ENCODE assay signal across 17 cellular contexts in the genomic region with DNA sequence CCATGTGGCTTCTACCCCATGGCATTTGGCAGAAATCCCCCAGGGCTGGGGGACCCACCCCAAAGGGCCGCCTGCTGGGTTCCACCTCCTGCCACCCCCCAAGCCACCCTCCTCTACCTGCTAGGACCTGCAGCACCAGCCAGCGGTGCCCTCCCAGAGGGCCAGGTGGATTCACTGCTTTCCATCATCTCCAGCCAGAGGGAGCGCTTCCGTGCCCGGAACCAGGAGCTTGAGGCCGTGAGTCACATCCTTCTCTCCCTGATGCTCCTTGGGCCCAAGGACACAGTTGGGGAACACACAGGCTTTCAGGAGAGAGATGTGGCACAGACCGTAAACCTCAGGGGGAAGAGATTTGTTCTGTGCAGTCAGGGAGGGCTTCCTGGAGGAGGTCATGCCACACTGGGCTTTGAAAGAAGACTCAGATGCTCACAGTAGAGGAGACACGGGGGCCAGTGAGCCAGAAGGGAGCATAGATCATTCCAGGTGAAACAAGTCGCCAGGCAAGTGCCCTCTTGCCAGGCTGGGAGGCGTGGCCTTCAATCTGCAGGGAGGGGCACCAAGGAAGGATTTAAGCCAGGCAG. TPM values are rescaled to one million over a fixed set of nuclear protein-coding genes. Genes with fewer than 3 reads are reported as not detected.
DNase-seq lines count a peak whose midpoint lies in the region; ATAC-seq, FAIRE-seq and TF ChIP-seq lines count a peak whose summit lies in the region.
"Had no signal": no experiment of that assay in that cellular context is flagged by ENCODE, and none has a peak within 500 bp of the region (broad histone marks: within the 10 kb centered on the region; RNA-seq: fewer than 3 reads in every experiment).

No MANE protein-coding gene starts in this region.

- H3K36me3 ChIP-seq in left ventricle myocardium inferior (peaks cover 3% of the 10 kb centered on the region), H1 (ENCODE audit: control insufficient read depth in 2 of 4, insufficient read depth in 4 of 4, low read length in 3 of 4) (no peaks in the 10 kb centered on the region)

- POLR2A ChIA-PET in RWPE1 (lab: Yijun Ruan, JAX; ENCODE audit: low non-redundant PET) (no interaction called here), H1 (lab: Charles Lee; ENCODE audit: partially characterized antibody) (no interaction called here)

- H2BK15ac ChIP-seq in H1 (ENCODE audit: low read length): no peak overlapping the region

- H4K91ac ChIP-seq in H1 (replicated peaks; ENCODE audit: insufficient read length, low read length): no peak overlapping the region

- H3K56ac ChIP-seq in H1 (replicated peaks; ENCODE audit: insufficient read length, low read depth, low read length): no peak overlapping the region

- no peak overlapping the region for H3K4ac ChIP-seq in H1 (replicated peaks; ENCODE audit: insufficient read length, low read depth, low read length)

- no peaks in the 10 kb centered on the region for H3K79me2 ChIP-seq in H1 (ENCODE audit: control insufficient read depth in 1 of 2, insufficient read depth in 2 of 2, low read length in 2 of 2)

- H2BK120ac ChIP-seq in H1 (replicated peaks; ENCODE audit: low read depth, low read length): no peak overlapping the region

- no peak for TF ChIP-seq POLR2A in H1 (IDR thresholded peaks at IDR 0.05; ENCODE audit: control extremely low read depth in 1 of 2, low read depth in 2 of 2, low read length in 2 of 2)

- 93% methylated on average over 10 of the region's 10 CpGs; no CpG with 5 or more reads in 1 of the 2 experiments for WGBS in H1 (ENCODE audit: extremely low coverage in 1 of 2, insufficient coverage in 1 of 2, insufficient read length in 1 of 2, insufficient replicate concordance in 2 of 2, low coverage in 1 of 2, low lambda C conversion rate in 2 of 2, missing lambda C conversion rate in 1 of 2), 2 experiments

- H4K5ac ChIP-seq in H1 (ENCODE audit: insufficient read length, low read depth, low read length): no peak overlapping the region

- TF ChIP-seq EP300 in H1 (IDR thresholded peaks at IDR 0.05; ENCODE audit: borderline replicate concordance in 1 of 2, low read depth in 2 of 2, low read length in 2 of 2): no peak

- H2BK5ac ChIP-seq in H1 (ENCODE audit: low read depth, low read length): no peak overlapping the region; the same call in 1 of the 2 replicates

- no peaks in the 10 kb centered on the region for H3K79me1 ChIP-seq in H1 (ENCODE audit: low read depth, low read length)

- intact Hi-C loops in Right ventricle myocardium inferior (cut with DNase I) (no loop called here), left ventricle myocardium inferior (cut with micrococcal nuclease) (loop anchor here (10.0 kb wide), 1 partner anchor 590 kb away; no protein-coding TSS in a partner anchor)

- H3K27me3 ChIP-seq in left ventricle myocardium inferior (ENCODE audit: low read depth): no peaks in the 10 kb centered on the region
- no peaks in the 10 kb centered on the region for H3K27me3 ChIP-seq in H1 (replicated peaks in 1 of 4; ENCODE audit: control insufficient read depth in 3 of 4, extremely low read depth in 1 of 4, insufficient read depth in 3 of 4, low read length in 3 of 4)
- H3K27me3 ChIP-seq: BLaER1 treated with 17β-estradiol and CSF1 and Interleukin-3, amounts not matched to agents 10 nM and 100 nM had no signal

- ATAC-seq in Right ventricle myocardium inferior (no peak), HG02938 (IDR thresholded peaks at IDR 0.05; ENCODE audit: unreplicated experiment) (no peak)
- ATAC-seq in stimulated activated naive CD8-positive, alpha-beta T cell treated with anti-CD3 and anti-CD28 coated beads, Interleukin-15, Interleukin-2, amounts not matched to agents 100 U/mL and 50 U/mL, for 24 hours: no peak
- ATAC-seq: GM12878, GM23338 had no signal

- no peak overlapping the region for H3K27ac ChIP-seq in left ventricle myocardium inferior (replicated peaks)
- peak overlapping the region; percentile 79 for H3K27ac ChIP-seq in RWPE1
- H3K27ac ChIP-seq in H1 (ENCODE audit: low read depth, low read length): no peak overlapping the region
- H3K27ac ChIP-seq: BLaER1 treated with 17β-estradiol and CSF1 and Interleukin-3, amounts not matched to agents 10 nM and 100 nM had no signal

- H2BK12ac ChIP-seq in H1 (ENCODE audit: low read depth, low read length): no peak overlapping the region

- no peak for FAIRE-seq in H1 (lab: Jason Lieb, UNC)
- no peak for FAIRE-seq in GM19239 (lab: Jason Lieb, UNC)
- FAIRE-seq: GM12878, GM18507, HTR-8/SVneo had no signal

- no peak for TF ChIP-seq CTCF in left ventricle myocardium inferior (IDR thresholded peaks at IDR 0.05; ENCODE audit: borderline replicate concordance)
- no peak for TF ChIP-seq CTCF in RWPE1 (conservative IDR thresholded peaks at IDR 0.05; ENCODE audit: low read depth)
- no peak for TF ChIP-seq CTCF in H1 (IDR thresholded peaks at IDR 0.05; ENCODE audit: control extremely low read depth in 1 of 3, insufficient read depth in 1 of 3, low read depth in 1 of 3, low read length in 3 of 3)

- peak overlapping the region; percentile 14; the same call in 1 of the 2 replicates for H4K8ac ChIP-seq in H1 (ENCODE audit: extremely low read depth, insufficient read depth, low read length)

- no peak overlapping the region for H2AK5ac ChIP-seq in H1 (ENCODE audit: low read depth, low read length)

- H3K23ac ChIP-seq in H1 (ENCODE audit: insufficient read length): no peak overlapping the region

- TF ChIP-seq RAD21 in H1 (IDR thresholded peaks at IDR 0.05 in 1 of 2, conservative IDR thresholded peaks at IDR 0.05 in 1 of 2; ENCODE audit: low read depth in 2 of 2, low read length in 2 of 2): no peak

- no peak overlapping the region for H2AFZ ChIP-seq in H1 (ENCODE audit: low read length)
- H2AFZ ChIP-seq: GM23338 had no signal

- no peaks in the 10 kb centered on the region for H3K9me3 ChIP-seq in left ventricle myocardium inferior (replicated peaks)
- H3K9me3 ChIP-seq in H1 (ENCODE audit: insufficient read depth in 2 of 2, low read depth in 1 of 2, low read length in 1 of 2): no peaks in the 10 kb centered on the region
- H3K9me3 ChIP-seq: BLaER1 treated with 17β-estradiol and CSF1 and Interleukin-3, amounts not matched to agents 10 nM and 100 nM had no signal

- no peak overlapping the region for H3K14ac ChIP-seq in H1 (ENCODE audit: insufficient read length)

- H3K4me1 ChIP-seq in left ventricle myocardium inferior (no peaks in the 10 kb centered on the region), H1 (replicated peaks in 1 of 4; ENCODE audit: control insufficient read depth in 3 of 4, insufficient read depth in 4 of 4, low read length in 3 of 4) (peaks cover 0 to 8% (median 3%) of the 10 kb centered on the region in 4 experiments; a peak in 4 of 7 replicates)

- no peaks in the 10 kb centered on the region for H4K20me1 ChIP-seq in H1 (replicated peaks in 1 of 2; ENCODE audit: control insufficient read depth in 1 of 2, insufficient read depth in 2 of 2, low read length in 2 of 2)

- no peak overlapping the region for H3K4me2 ChIP-seq in H1 (ENCODE audit: insufficient read depth in 1 of 2, low read depth in 2 of 2, low read length in 2 of 2)
- H3K4me2 ChIP-seq: BLaER1 treated with 17β-estradiol and CSF1 and Interleukin-3, amounts not matched to agents 10 nM and 100 nM; GM23338 had no signal

- peak; percentile 37 for DNase-seq in Right ventricle myocardium inferior (ENCODE audit: missing footprints)
- DNase-seq in left ventricle myocardium inferior: no peak
- peak; percentile 34 for DNase-seq in RWPE1 (ENCODE audit: low spot score)
- no peak for DNase-seq in H1 (ENCODE audit: low read depth in 1 of 2, low spot score in 2 of 2)
- DNase-seq in stimulated activated naive CD8-positive, alpha-beta T cell treated with anti-CD3 and anti-CD28 coated beads, Interleukin-15, Interleukin-2, amounts not matched to agents 100 U/mL and 50 U/mL, for 24 hours: no peak
- DNase-seq in GM19239 (ENCODE audit: insufficient read length, low spot score): no peak
- DNase-seq: 8988T; ACHN; CD4-positive, CD25-positive, alpha-beta regulatory T cell; DMS53; H9 had no signal

- no peak overlapping the region for H3K4me3 ChIP-seq in left ventricle myocardium inferior
- H3K4me3 ChIP-seq in H1 (ENCODE audit: extremely low read depth in 1 of 4, insufficient read depth in 2 of 4, low read depth in 3 of 4, low read length in 4 of 4): no peak overlapping the region
- H3K4me3 ChIP-seq: BLaER1 treated with 17β-estradiol and CSF1 and Interleukin-3, amounts not matched to agents 10 nM and 100 nM; GM12878; GM23338 had no signal

- H3K23me2 ChIP-seq in H1 (ENCODE audit: low read depth, low read length): no peaks in the 10 kb centered on the region

- H3K9ac ChIP-seq in H1 (replicated peaks in 1 of 4; ENCODE audit: extremely low read depth in 1 of 4, low read depth in 3 of 4, low read length in 3 of 4): no peak overlapping the region

- CTCF ChIA-PET in RWPE1 (lab: Yijun Ruan, JAX) (interaction anchor here (0.5 to 0.7 kb wide), 2 partner anchors 12 to 120 kb away, joined by 3 to 4 read pairs; no protein-coding TSS in a partner anchor), H1 (lab: Charles Lee; ENCODE audit: partially characterized antibody) (interaction anchor here (0.6 to 1.5 kb wide), 4 partner anchors 29 to 732 kb away, joined by 3 read pairs; no protein-coding TSS in a partner anchor)

- no peak overlapping the region for H2BK20ac ChIP-seq in H1 (ENCODE audit: low read length)

- no peak overlapping the region for H3K18ac ChIP-seq in H1 (ENCODE audit: extremely low read depth, low read length)

TF ChIP-seq in H1, 55 proteins besides CTCF, POLR2A, EP300 and RAD21 (continues in another document):
- TF ChIP-seq NANOG (IDR thresholded peaks at IDR 0.05; ENCODE audit: insufficient read depth, low read depth, low read length, poor library complexity, severe bottlenecking): no peak
- no peak for TF ChIP-seq TAF7 (optimal IDR thresholded peaks at IDR 0.05; ENCODE audit: borderline replicate concordance, low read depth, low read length)

RNA-seq across cellular contexts. Expression of gene SH2B2, which starts 11.5 kb away (rescaled TPM):
- 1.2 TPM for total RNA-seq in Right ventricle myocardium inferior
- 1.0 TPM for total RNA-seq in left ventricle myocardium inferior
- 17.5 and 18.7 TPM in 2 replicates for total RNA-seq in H1 (2021; fragmentation: NEBNext Ultra II Directional; extraction: Animal tissue kit (Norgen Biotek cat#: 25700))
- polyA plus RNA-seq in H1 (2011; rRNA removed): 11.5 and 21.0 TPM in 2 replicates
- 11.9 TPM for polyA plus RNA-seq in H1 (2011; cell fraction: cytosol; rRNA removed)
- polyA plus RNA-seq in H1 (2011; cell fraction: nucleus; rRNA removed): 13.6 TPM
- 4.5 to 12.5 TPM (median 10.7 TPM) in 4 replicates for polyA plus RNA-seq in H1 (2012, experiment 1 of 2)
- polyA plus RNA-seq in H1 (2012, experiment 2 of 2): 6.4 TPM
- 6.5 TPM for polyA plus RNA-seq in H1 (2013, experiment 1 of 2)
- polyA plus RNA-seq in H1 (2013, experiment 2 of 2): 7.5 TPM
- polyA minus RNA-seq in H1 (2011; rRNA and poly(A)+ RNA removed): 5.3 and 6.7 TPM in 2 replicates
- polyA minus RNA-seq in H1 (2011; cell fraction: cytosol; rRNA and poly(A)+ RNA removed): 11.3 TPM
- 7.5 TPM for polyA minus RNA-seq in H1 (2011; cell fraction: nucleus; rRNA and poly(A)+ RNA removed)

Comparison
In these comparisons a context has a peak if more than half of its experiments do, and no peak if none do; other contexts are left out.
1. DNase-seq: peak in Right ventricle myocardium inferior (single experiment) and RWPE1 (single experiment); none in left ventricle myocardium inferior (single experiment), H1 (0 of 2), stimulated activated naive CD8-positive, alpha-beta T cell treated with anti-CD3 and anti-CD28 coated beads, Interleukin-15, Interleukin-2, amounts not matched to agents 100 U/mL and 50 U/mL, for 24 hours (single experiment) and GM19239 (single experiment).